In genomic region chr5:88833371-88834107, GRCh38 we compare ENCODE assay signal across 8 cellular contexts. TPM values are rescaled to one million over a fixed set of nuclear protein-coding genes. Genes with fewer than 3 reads are reported as not detected.
DNase-seq lines count a peak whose midpoint lies in the region; ATAC-seq and TF ChIP-seq lines count a peak whose summit lies in the region.

No MANE protein-coding gene starts in this region.

- H4K20me1 ChIP-seq in neural progenitor cell (ENCODE audit: low read depth) = no peaks in the 10 kb centered on the region

- H3K27me3 ChIP-seq in neural progenitor cell = no peaks in the 10 kb centered on the region

- TF ChIP-seq CTCF in GM13977 (IDR thresholded peaks at IDR 0.05; ENCODE audit: extremely low read depth, insufficient read depth, missing control alignments) = no peak
- no peak for TF ChIP-seq CTCF in neural progenitor cell (IDR thresholded peaks at IDR 0.05)

- ATAC-seq in GM18907 (IDR thresholded peaks at IDR 0.05; ENCODE audit: unreplicated experiment) = peak; percentile 42
- ATAC-seq in HG02885 (IDR thresholded peaks at IDR 0.05; ENCODE audit: poor library complexity, unreplicated experiment) = peak; percentile 59

- H3K4me3 ChIP-seq in neural progenitor cell = no peak overlapping the region

- H3K36me3 Mint-ChIP-seq in neural progenitor cell = no peaks in the 10 kb centered on the region

- H3K79me2 ChIP-seq in neural progenitor cell (ENCODE audit: low read depth) = no peaks in the 10 kb centered on the region

- H3K4me3 Mint-ChIP-seq in neural progenitor cell = no peak overlapping the region

- no peaks in the 10 kb centered on the region for H3K36me3 ChIP-seq in neural progenitor cell

- H3K27ac Mint-ChIP-seq in neural progenitor cell = no peak overlapping the region

- intact Hi-C loops in head of caudate nucleus (cut with DNase I) = no loop called here

- no peak overlapping the region for H2AFZ ChIP-seq in neural progenitor cell (replicated peaks)

- H3K27me3 Mint-ChIP-seq in neural progenitor cell (ENCODE audit: insufficient read depth, low read depth) = no peaks in the 10 kb centered on the region

- DNase-seq in activated CD4-positive, alpha-beta T cell treated with anti-CD3 and anti-CD28 coated beads, Interleukin-2, amount 50 U/mL, for 1 hour = peak; percentile 1
- DNase-seq in head of caudate nucleus (peak in 23 of 42 donors; percentile 12 to 69 (median 30)), GM13977 (ENCODE audit: low spot score) (no peak), 8988T (no peak), neural progenitor cell (ENCODE audit: low spot score) (no peak)
- peak; percentile 30 to 44 for DNase-seq in stimulated activated CD4-positive, alpha-beta T cell treated with anti-CD3 and anti-CD28 coated beads, Interleukin-2, amount 100 ng/mL, for 24 hours

- no peak overlapping the region for H3K9ac ChIP-seq in neural progenitor cell

- H3K4me2 ChIP-seq in neural progenitor cell = no peak overlapping the region

- H3K27ac ChIP-seq in neural progenitor cell = no peak overlapping the region

- peaks cover 3% of the 10 kb centered on the region for H3K4me1 Mint-ChIP-seq in neural progenitor cell

- in situ Hi-C loops in GM13977 (cut with MboI; ENCODE audit: low pct_unique_long_range_greater_than_20kb, low sequenced_read_pairs, unreplicated experiment) = loop anchor here (25.0 kb wide), 1 partner anchor 1429 kb away; no protein-coding TSS in a partner anchor

- H3K9me3 Mint-ChIP-seq in neural progenitor cell = no peaks in the 10 kb centered on the region

- H3F3A ChIP-seq in neural progenitor cell (ENCODE audit: low read depth) = peaks cover 5% of the 10 kb centered on the region

- no peaks in the 10 kb centered on the region for H3K9me3 ChIP-seq in neural progenitor cell (ENCODE audit: low read depth)

- H3K4me1 ChIP-seq in neural progenitor cell = peaks cover 17% of the 10 kb centered on the region

RNA-seq across cellular contexts. Expression of gene MEF2C, which starts 49.4 kb away (rescaled TPM):
- 0.26 and 0.68 TPM in 2 replicates for total RNA-seq in neural progenitor cell (ENCODE audit: low replicate concordance)

Comparison
In these comparisons a context has a peak if more than half of its experiments do, and no peak if none do; other contexts are left out.
1. DNase-seq: peak in activated CD4-positive, alpha-beta T cell treated with anti-CD3 and anti-CD28 coated beads, Interleukin-2, amount 50 U/mL, for 1 hour (single experiment), head of caudate nucleus (23 of 42) and stimulated activated CD4-positive, alpha-beta T cell treated with anti-CD3 and anti-CD28 coated beads, Interleukin-2, amount 100 ng/mL, for 24 hours (2 of 2); none in GM13977 (single experiment), 8988T (single experiment) and neural progenitor cell (single experiment).